ENCODE assay signal across 8 cellular contexts in genomic region chr16:635573-636205, GRCh38. TPM values are rescaled to one million over a fixed set of nuclear protein-coding genes. Genes with fewer than 3 reads are reported as not detected.
DNase-seq lines count a peak whose midpoint lies in the region; ATAC-seq and TF ChIP-seq lines count a peak whose summit lies in the region.

No MANE protein-coding gene starts in this region.

- ATAC-seq in HG02571 (IDR thresholded peaks at IDR 0.05; ENCODE audit: unreplicated experiment), result peak; percentile 4
- ATAC-seq in GM21447 (IDR thresholded peaks at IDR 0.05; ENCODE audit: unreplicated experiment), result no peak

- no peak for TF ChIP-seq EP300 in stomach (IDR thresholded peaks at IDR 0.05)

- DNase-seq in COLO668 (lab: John Stamatoyannopoulos, UW; ENCODE audit: unreplicated experiment) (peak; percentile 44), stomach (no peak), mesenteric fat pad (ENCODE audit: low spot score) (no peak), iPS-NIHi7 (ENCODE audit: extremely low spot score) (no peak)
- peak; percentile 42 to 47 for DNase-seq in activated T-cell treated with anti-CD3 and anti-CD28 coated beads, Interleukin-2, amount 50 U/mL, for 48 hours

- H3K4me3 ChIP-seq in iPS-11a (ENCODE audit: low read depth, low read length) (peak overlapping the region; percentile 72), stomach (peak overlapping the region; percentile 73 to 96 (median 92))

- peak overlapping the region; percentile 90 to 99 (median 97) for H3K27ac ChIP-seq in stomach

- no peak for TF ChIP-seq POLR2A in stomach (IDR thresholded peaks at IDR 0.05)

- no peak for TF ChIP-seq CTCF in stomach (IDR thresholded peaks at IDR 0.05)

- H3K9me3 ChIP-seq in stomach, result no peaks in the 10 kb centered on the region

- intact Hi-C loops in stomach (cut with DNase I; ENCODE audit: low total_unique reads), result no loop called here

- peaks cover 23 to 45% (median 43%) of the 10 kb centered on the region in 4 donors for H3K4me1 ChIP-seq in stomach

- peaks cover 5 to 23% (median 22%) of the 10 kb centered on the region in 4 donors for H3K36me3 ChIP-seq in stomach

- 0 to 4% (median 3%) methylated on average over 9 to 55 of the region's 55 CpGs for WGBS in stomach, 5 donors

- peaks cover 0 to 13% (median 0%) of the 10 kb centered on the region in 3 donors for H3K27me3 ChIP-seq in stomach

RNA-seq across cellular contexts. Expression of gene METTL26, which starts 0.4 kb away (rescaled TPM):
- total RNA-seq in stomach (100 to 1,000 TPM in 2 of 5 donors, 10 to 100 TPM in 3; 17.3 to 271 (median 82.9) TPM), mesenteric fat pad (62.2 TPM)
- 100 to 1,000 TPM; 177 to 234 (median 218) TPM for polyA plus RNA-seq in stomach

RNA-seq across cellular contexts. Expression of gene WFIKKN1, which starts 4.9 kb away (rescaled TPM):
- total RNA-seq in stomach (10 to 100 TPM in 1 of 5 donors, 1 to 10 TPM in 1, under 1 TPM in 2, not detected in 1; 0.14 to 25.8 (median 2.5) TPM), mesenteric fat pad (0.55 TPM)
- 1 to 10 TPM; 1.0 to 2.0 (median 1.5) TPM for polyA plus RNA-seq in stomach

RNA-seq across cellular contexts. Expression of gene MCRIP2, which starts 5.9 kb away (rescaled TPM):
- 100 to 1,000 TPM in 1 of 5 donors, 10 to 100 TPM in 4; 14.0 to 440 (median 67.7) TPM for total RNA-seq in stomach
- 100 to 1,000 TPM in 2 of 3 donors, 10 to 100 TPM in 1; 83.2 to 109 (median 107) TPM for polyA plus RNA-seq in stomach
- 34.7 TPM for total RNA-seq in mesenteric fat pad

RNA-seq across cellular contexts. Expression of gene WDR90, which starts 13.5 kb away (rescaled TPM):
- total RNA-seq in stomach, result 100 to 1,000 TPM in 2 of 5 donors, 10 to 100 TPM in 3; 27.2 to 114 (median 30.9) TPM
- 10 to 100 TPM; 19.9 to 33.6 (median 22.0) TPM for polyA plus RNA-seq in stomach
- 21.1 TPM for total RNA-seq in mesenteric fat pad

RNA-seq across cellular contexts. Expression of gene RHOT2, which starts 32.2 kb away (rescaled TPM):
- total RNA-seq in stomach (100 to 1,000 TPM in 3 of 5 donors, 10 to 100 TPM in 2; 41.5 to 574 (median 171) TPM), mesenteric fat pad (73.9 TPM)
- polyA plus RNA-seq in stomach, result 100 to 1,000 TPM in 1 of 3 donors, 10 to 100 TPM in 2; 68.1 to 151 (median 68.8) TPM

Comparison
In these comparisons a context has a peak if more than half of its experiments do, and no peak if none do; other contexts are left out.
1. DNase-seq: peak in COLO668 (single experiment) and activated T-cell treated with anti-CD3 and anti-CD28 coated beads, Interleukin-2, amount 50 U/mL, for 48 hours (2 of 2); none in stomach (single experiment), mesenteric fat pad (single experiment) and iPS-NIHi7 (single experiment).